ENCODE assay signal across 11 cellular contexts in the genomic region with DNA sequence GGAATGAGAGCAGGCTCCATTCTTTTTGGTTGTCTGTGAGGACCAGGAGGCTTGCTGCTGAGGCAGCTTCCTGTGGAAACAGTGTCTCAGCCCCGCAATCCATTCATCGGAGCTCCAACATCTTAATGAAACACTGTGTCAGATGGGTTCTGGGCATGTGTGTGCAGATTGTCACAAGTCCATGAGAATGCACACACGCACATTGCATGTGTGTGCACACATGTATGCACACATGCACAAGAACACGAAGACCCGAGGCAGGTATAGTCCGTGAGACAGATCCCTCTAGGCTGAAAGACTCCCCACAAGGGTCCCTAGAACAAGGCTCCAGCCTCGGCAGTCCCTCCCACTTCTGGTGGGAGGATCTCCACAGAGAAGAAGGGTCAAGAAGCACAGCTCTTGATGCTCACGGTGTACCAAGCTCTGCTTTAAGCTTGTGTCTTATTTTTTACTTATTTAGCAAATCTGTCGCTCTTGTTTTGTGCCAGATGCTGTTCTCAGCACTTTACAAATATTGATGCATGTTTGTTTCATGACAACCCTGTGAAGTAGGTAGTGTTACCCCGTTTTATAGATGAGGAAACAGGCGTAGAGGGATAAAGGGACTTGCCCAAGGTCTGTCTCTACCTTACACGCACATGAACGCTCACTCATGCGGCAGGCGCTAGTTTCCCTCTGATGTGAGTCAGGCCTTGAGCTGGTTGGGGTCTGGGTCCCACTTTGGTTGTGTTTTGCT.
DNase-seq lines count a peak whose midpoint lies in the region; ATAC-seq lines count a peak whose summit lies in the region.
"Had no signal": no experiment of that assay in that cellular context is flagged by ENCODE, and none has a peak within 500 bp of the region (broad histone marks: within the 10 kb centered on the region; RNA-seq: fewer than 3 reads in every experiment).

No MANE protein-coding gene starts in this region.

- H3K9ac ChIP-seq in neuronal stem cell (ENCODE audit: low read depth, low read length, poor library complexity) = no peak overlapping the region
- H3K9ac ChIP-seq: BLaER1 treated with 17β-estradiol and CSF1 and Interleukin-3, amounts not matched to agents 10 nM and 100 nM had no signal

- H3K18ac ChIP-seq in neuronal stem cell (ENCODE audit: low read length) = peak overlapping the region; percentile 45

- H3K36me3 ChIP-seq in esophagus (ENCODE audit: control insufficient read depth in 2 of 2, insufficient read depth in 2 of 2, low read length in 1 of 2) = peaks cover 0 to 2% of the 10 kb centered on the region in 2 donors
- no peaks in the 10 kb centered on the region for H3K36me3 ChIP-seq in neuronal stem cell (replicated peaks in 1 of 2; ENCODE audit: control insufficient read depth in 2 of 2, insufficient read depth in 2 of 2, low read length in 2 of 2)

- no peak overlapping the region for H3K27ac Mint-ChIP-seq in stimulated activated naive CD8-positive, alpha-beta T cell treated with anti-CD3 and anti-CD28 coated beads, Interleukin-15, amount 100 ng/mL, for 72 hours

- peaks cover 71% of the 10 kb centered on the region for H3K4me1 Mint-ChIP-seq in stimulated activated naive CD8-positive, alpha-beta T cell treated with anti-CD3 and anti-CD28 coated beads, Interleukin-15, amount 100 ng/mL, for 72 hours

- no peak overlapping the region for H4K91ac ChIP-seq in neuronal stem cell (ENCODE audit: low read depth, low read length, poor library complexity)

- no peak overlapping the region for H2BK15ac ChIP-seq in neuronal stem cell (ENCODE audit: low read length)

- no peak overlapping the region for H2BK5ac ChIP-seq in neuronal stem cell (ENCODE audit: low read length)

- no peak overlapping the region for H2BK12ac ChIP-seq in neuronal stem cell (ENCODE audit: low read length)

- no peak overlapping the region for H2BK120ac ChIP-seq in neuronal stem cell (ENCODE audit: low read depth, low read length)

- H3K4me2 ChIP-seq in neuronal stem cell (ENCODE audit: insufficient read depth, low read length, poor library complexity, severe bottlenecking) = no peak overlapping the region
- H3K4me2 ChIP-seq: BLaER1 treated with 17β-estradiol and CSF1 and Interleukin-3, amounts not matched to agents 10 nM and 100 nM had no signal

- H3K4me3 ChIP-seq in esophagus (ENCODE audit: low read depth in 1 of 2, low read length in 2 of 2) (no peak overlapping the region), neuronal stem cell (ENCODE audit: low read length in 2 of 2) (no peak overlapping the region)
- H3K4me3 ChIP-seq: BLaER1 treated with 17β-estradiol and CSF1 and Interleukin-3, amounts not matched to agents 10 nM and 100 nM had no signal

- no peak overlapping the region for H2AK5ac ChIP-seq in neuronal stem cell (ENCODE audit: low read depth, low read length)

- H4K8ac ChIP-seq in neuronal stem cell (ENCODE audit: low read depth, low read length) = no peak overlapping the region

- H3K27me3 Mint-ChIP-seq in stimulated activated naive CD8-positive, alpha-beta T cell treated with anti-CD3 and anti-CD28 coated beads, Interleukin-15, amount 100 ng/mL, for 72 hours = no peaks in the 10 kb centered on the region
- H3K27me3 Mint-ChIP-seq: central memory CD8-positive, alpha-beta T cell had no signal

- ATAC-seq in stimulated activated naive CD8-positive, alpha-beta T cell treated with anti-CD3 and anti-CD28 coated beads, Interleukin-15, Interleukin-2, amounts not matched to agents 100 U/mL and 50 U/mL, for 24 hours = no peak
- ATAC-seq in stimulated activated naive CD8-positive, alpha-beta T cell treated with anti-CD3 and anti-CD28 coated beads, Interleukin-15, amount 100 ng/mL, for 72 hours = no peak
- ATAC-seq in HG03565 (IDR thresholded peaks at IDR 0.05; ENCODE audit: unreplicated experiment) = no peak

- H3K23ac ChIP-seq in neuronal stem cell (ENCODE audit: low read depth, low read length, poor library complexity) = no peak overlapping the region

- in situ Hi-C loops in KBM-7 (cut with MboI; ENCODE audit: low pct_unique_long_range_greater_than_20kb, low sequenced_read_pairs) = no loop called here

- H3K27ac ChIP-seq in esophagus (ENCODE audit: low read depth in 2 of 2, low read length in 1 of 2) (peak overlapping the region; percentile 68 to 88), neuronal stem cell (replicated peaks; ENCODE audit: low read length) (no peak overlapping the region)
- H3K27ac ChIP-seq: BLaER1 treated with 17β-estradiol and CSF1 and Interleukin-3, amounts not matched to agents 10 nM and 100 nM had no signal

- H3K79me1 ChIP-seq in neuronal stem cell (ENCODE audit: low read depth, low read length) = no peaks in the 10 kb centered on the region

- no peak overlapping the region for H3K14ac ChIP-seq in neuronal stem cell (ENCODE audit: low read length)

- no peaks in the 10 kb centered on the region for H3K27me3 ChIP-seq in esophagus (ENCODE audit: control insufficient read depth in 1 of 2, insufficient read depth in 2 of 2, low read length in 2 of 2)
- H3K27me3 ChIP-seq in neuronal stem cell (ENCODE audit: control insufficient read depth in 3 of 3, insufficient read depth in 3 of 3, low read depth in 1 of 3, low read length in 3 of 3) = no peaks in the 10 kb centered on the region
- H3K27me3 ChIP-seq: BLaER1 treated with 17β-estradiol and CSF1 and Interleukin-3, amounts not matched to agents 10 nM and 100 nM had no signal

- no peak overlapping the region for H3K4ac ChIP-seq in neuronal stem cell (ENCODE audit: low read length)

- H3K9me3 ChIP-seq in esophagus (ENCODE audit: control insufficient read depth in 2 of 2, insufficient read depth in 1 of 2, low read depth in 1 of 2, low read length in 1 of 2) (no peaks in the 10 kb centered on the region), neuronal stem cell (replicated peaks in 1 of 2; ENCODE audit: control insufficient read depth in 2 of 2, insufficient read depth in 1 of 2, low read depth in 1 of 2, low read length in 2 of 2) (peaks cover 0 to 4% of the 10 kb centered on the region in 2 donors)
- H3K9me3 ChIP-seq: BLaER1 treated with 17β-estradiol and CSF1 and Interleukin-3, amounts not matched to agents 10 nM and 100 nM had no signal

- 67 to 72% methylated on average over 15 of the region's 15 CpGs for WGBS in esophagus, 2 donors
- WGBS in neuronal stem cell (ENCODE audit: extremely low coverage in 2 of 2, insufficient read length in 2 of 2, insufficient replicate concordance in 1 of 2), 2 donors = no CpG with 5 or more reads among the region's 15 CpGs

- H3K4me3 Mint-ChIP-seq in stimulated activated naive CD8-positive, alpha-beta T cell treated with anti-CD3 and anti-CD28 coated beads, Interleukin-15, amount 100 ng/mL, for 72 hours = no peak overlapping the region
- H3K4me3 Mint-ChIP-seq: central memory CD8-positive, alpha-beta T cell had no signal

- peaks cover 0 to 11% of the 10 kb centered on the region in 2 donors for H3K9me3 Mint-ChIP-seq in stimulated activated naive CD8-positive, alpha-beta T cell treated with anti-CD3 and anti-CD28 coated beads, Interleukin-15, amount 100 ng/mL, for 72 hours
- H3K9me3 Mint-ChIP-seq: central memory CD8-positive, alpha-beta T cell had no signal

- no peak overlapping the region for H2AFZ ChIP-seq in neuronal stem cell (ENCODE audit: low read length)

- H3K4me1 ChIP-seq in esophagus (ENCODE audit: control insufficient read depth in 2 of 2, insufficient read depth in 2 of 2, low read length in 1 of 2) = peaks cover 16 to 26% of the 10 kb centered on the region in 2 donors
- peaks cover 1 to 13% of the 10 kb centered on the region in 2 donors for H3K4me1 ChIP-seq in neuronal stem cell (ENCODE audit: control insufficient read depth in 2 of 2, insufficient read depth in 1 of 2, low read depth in 1 of 2, low read length in 2 of 2)

- peak; percentile 2 for DNase-seq in stimulated activated naive CD8-positive, alpha-beta T cell treated with anti-CD3 and anti-CD28 coated beads, Interleukin-15, Interleukin-2, amounts not matched to agents 100 U/mL and 50 U/mL, for 24 hours
- no peak for DNase-seq in stimulated activated naive CD8-positive, alpha-beta T cell treated with anti-CD3 and anti-CD28 coated beads, Interleukin-15, amount 100 ng/mL, for 72 hours
- no peak for DNase-seq in neuronal stem cell (ENCODE audit: low spot score)
- DNase-seq in NCI-H524 (lab: John Stamatoyannopoulos, UW) = no peak
- no peak for DNase-seq in KBM-7
- DNase-seq in NCI-H2171 treated with DMSO at 0.1 percent for 48 hours (lab: John Stamatoyannopoulos, UW) = no peak
- DNase-seq: NCI-H1436 treated with DMSO at 0.1 percent for 48 hours had no signal
